ENCODE assay signal across 17 cellular contexts in genomic region chr10:21263839-21264238, GRCh38.
DNase-seq lines count a peak whose midpoint lies in the region; ATAC-seq and TF ChIP-seq lines count a peak whose summit lies in the region.
"Had no signal": no experiment of that assay in that cellular context is flagged by ENCODE, and none has a peak within 500 bp of the region (broad histone marks: within the 10 kb centered on the region; RNA-seq: fewer than 3 reads in every experiment).

No MANE protein-coding gene starts in this region.

- peaks cover 42% of the 10 kb centered on the region for H3K4me1 Mint-ChIP-seq in nephron progenitor cell
- H3K4me1 Mint-ChIP-seq: CD4-positive, CD25-positive, alpha-beta regulatory T cell; CD8-positive, alpha-beta memory T cell; IgD-negative memory B cell had no signal

- no peak for TF ChIP-seq CTCF in RWPE2 (IDR thresholded peaks at IDR 0.05; ENCODE audit: poor library complexity, severe bottlenecking)
- no peak for TF ChIP-seq CTCF in nephron progenitor cell (IDR thresholded peaks at IDR 0.05)
- TF ChIP-seq CTCF in stomach (IDR thresholded peaks at IDR 0.05): no peak

- H3K27me3 ChIP-seq in RWPE2 (ENCODE audit: insufficient read depth, poor library complexity, severe bottlenecking) (no peaks in the 10 kb centered on the region), stomach (no peaks in the 10 kb centered on the region), aorta (ENCODE audit: control insufficient read depth in 1 of 2, insufficient read depth in 2 of 2, low read length in 1 of 2) (no peaks in the 10 kb centered on the region)
- H3K27me3 ChIP-seq: BE2C had no signal

- H3K4me1 ChIP-seq in RWPE2 (ENCODE audit: insufficient read depth, poor library complexity, severe bottlenecking): peaks cover 18% of the 10 kb centered on the region
- no peaks in the 10 kb centered on the region for H3K4me1 ChIP-seq in stomach
- no peaks in the 10 kb centered on the region for H3K4me1 ChIP-seq in aorta (ENCODE audit: control insufficient read depth in 1 of 2, insufficient read depth in 2 of 2, low read length in 2 of 2)
- H3K4me1 ChIP-seq: BE2C had no signal

- WGBS in stomach, 5 donors: 84 to 93% (median 90%) methylated on average over 3 of the region's 3 CpGs
- 93 to 97% methylated on average over 3 of the region's 3 CpGs for WGBS in aorta, 2 donors

- H3K27ac ChIP-seq in RWPE2 (ENCODE audit: poor library complexity, severe bottlenecking): peak overlapping the region; percentile 45
- peak overlapping the region; percentile 13 for H3K27ac ChIP-seq in epithelial cell of prostate
- H3K27ac ChIP-seq in stomach: no peak overlapping the region
- H3K27ac ChIP-seq in aorta (ENCODE audit: low read depth in 1 of 2, low read length in 2 of 2): no peak overlapping the region

- H3K9me3 Mint-ChIP-seq in nephron progenitor cell: peaks cover 9% of the 10 kb centered on the region
- H3K9me3 Mint-ChIP-seq: IgD-negative memory B cell had no signal

- intact Hi-C loops in stomach (cut with DNase I; ENCODE audit: low total_unique reads) (no loop called here), aorta (cut with DNase I) (no loop called here)

- peaks cover 14% of the 10 kb centered on the region for H3K36me3 Mint-ChIP-seq in nephron progenitor cell (ENCODE audit: low read depth)
- H3K36me3 Mint-ChIP-seq: CD4-positive, CD25-positive, alpha-beta regulatory T cell; CD8-positive, alpha-beta memory T cell; IgD-negative memory B cell had no signal

- H3K4me3 ChIP-seq in RWPE2 (ENCODE audit: severe bottlenecking) (no peak overlapping the region), stomach (no peak overlapping the region), aorta (ENCODE audit: low read length in 2 of 2) (no peak overlapping the region)

- H3K4me3 Mint-ChIP-seq in nephron progenitor cell: no peak overlapping the region
- H3K4me3 Mint-ChIP-seq: CD4-positive, CD25-positive, alpha-beta regulatory T cell; CD8-positive, alpha-beta memory T cell; H9; IgD-negative memory B cell had no signal

- peaks cover 6% of the 10 kb centered on the region for H3K9me3 ChIP-seq in RWPE2 (ENCODE audit: severe bottlenecking)
- no peaks in the 10 kb centered on the region for H3K9me3 ChIP-seq in stomach
- H3K9me3 ChIP-seq in aorta (ENCODE audit: control insufficient read depth, low read length): no peaks in the 10 kb centered on the region
- H3K9me3 ChIP-seq: BE2C had no signal

- no peak for TF ChIP-seq EP300 in stomach (IDR thresholded peaks at IDR 0.05)

- H3K36me3 ChIP-seq in RWPE2 (ENCODE audit: low read depth) (no peaks in the 10 kb centered on the region), stomach (no peaks in the 10 kb centered on the region), aorta (ENCODE audit: control insufficient read depth in 1 of 2, insufficient read depth in 2 of 2, low read length in 1 of 2) (no peaks in the 10 kb centered on the region)
- H3K36me3 ChIP-seq: BE2C had no signal

- ATAC-seq in RWPE2 (ENCODE audit: low read depth) (no peak), aorta (ENCODE audit: low FRiP score) (no peak)
- ATAC-seq: HepG2 had no signal

- DNase-seq in RWPE2 (ENCODE audit: low spot score): no peak
- DNase-seq in epithelial cell of prostate (ENCODE audit: low read depth, low spot score): no peak
- no peak for DNase-seq in nephron progenitor cell
- DNase-seq in activated CD4-positive, alpha-beta T cell treated with anti-CD3 and anti-CD28 coated beads for 4 hours: no peak
- no peak for DNase-seq in activated CD8-positive, alpha-beta memory T cell treated with anti-CD3 and anti-CD28 coated beads, Interleukin-2, amount 50 U/mL, for 4 hours
- DNase-seq in stomach: no peak
- no peak for DNase-seq in aorta
- DNase-seq: ACHN; BE2C; C1 segment of cervical spinal cord; CD4-positive, CD25-positive, alpha-beta regulatory T cell; CD8-positive, alpha-beta memory T cell; COR-L47; GOT3; H9 had no signal

- peaks cover 9% of the 10 kb centered on the region for H3K27me3 Mint-ChIP-seq in nephron progenitor cell (ENCODE audit: low read depth, poor library complexity)
- H3K27me3 Mint-ChIP-seq: CD4-positive, CD25-positive, alpha-beta regulatory T cell had no signal

- peak overlapping the region; percentile 77 for H3K27ac Mint-ChIP-seq in nephron progenitor cell
- H3K27ac Mint-ChIP-seq: CD4-positive, CD25-positive, alpha-beta regulatory T cell; CD8-positive, alpha-beta memory T cell; H9 had no signal

- TF ChIP-seq POLR2A in stomach (IDR thresholded peaks at IDR 0.05): no peak

Comparison
In these comparisons a context has a peak if more than half of its experiments do, and no peak if none do; other contexts are left out.
1. H3K27ac ChIP-seq: peak in RWPE2 (single experiment) and epithelial cell of prostate (single experiment); none in stomach (0 of 5) and aorta (0 of 2).